8 cellular contexts compared by ENCODE assay signal in genomic region chr11:76444384-76445121, GRCh38. TPM values are rescaled to one million over a fixed set of nuclear protein-coding genes. Genes with fewer than 3 reads are reported as not detected.
DNase-seq lines count a peak whose midpoint lies in the region; TF ChIP-seq lines count a peak whose summit lies in the region.

Gene EMSY, plus strand, starts transcription at chr11:76445018. Its CDS starts 1,921 bp downstream, at chr11:76446939.

- H3K36me3 ChIP-seq in ES-I3 (ENCODE audit: insufficient read depth, low read length) (no peaks in the 10 kb centered on the region), HAP-1 (replicated peaks) (peaks cover 26% of the 10 kb centered on the region), MM.1S (replicated peaks; ENCODE audit: insufficient read depth, low read length) (peaks cover 4% of the 10 kb centered on the region; the same call in 1 of the 2 replicates)

- H3K4me1 ChIP-seq in ES-I3 (ENCODE audit: insufficient read depth, low read length) (peaks cover 24% of the 10 kb centered on the region), HAP-1 (peaks cover 30% of the 10 kb centered on the region), MM.1S (ENCODE audit: low read length) (peaks cover 6% of the 10 kb centered on the region; the same call in 1 of the 2 replicates)

- H3K9ac ChIP-seq in ES-I3 (ENCODE audit: low read depth, low read length) (peak within 1 kb of the TSS; percentile 94), MM.1S (ENCODE audit: low read length) (peak within 1 kb of the TSS; percentile 97)

- DNase-seq in HAP-1 (ENCODE audit: low spot score in 2 of 2) (peak; percentile 97 to 99), MM.1S (peak; percentile 96), SIG-M5 (lab: John Stamatoyannopoulos, UW) (peak; percentile 94), activated gamma-delta T cell (lab: John Stamatoyannopoulos, UW) (peak; percentile 82), fibroblast of the aortic adventitia (ENCODE audit: low read depth) (peak; percentile 100)

- H3K4me3 ChIP-seq in HAP-1 = peak within 1 kb of the TSS; percentile 90
- H3K4me3 ChIP-seq in MM.1S (ENCODE audit: low read length) = peak within 1 kb of the TSS; percentile 96
- H3K4me3 ChIP-seq in fibroblast of the aortic adventitia (ENCODE audit: low read depth, low read length) = peak within 1 kb of the TSS; percentile 97

- H3K27me3 ChIP-seq in HAP-1 (ENCODE audit: low read depth) = no peaks in the 10 kb centered on the region
- H3K27me3 ChIP-seq in MM.1S (replicated peaks; ENCODE audit: insufficient read depth, low read length) = no peaks in the 10 kb centered on the region

- peaks cover 32% of the 10 kb centered on the region for H3K4me1 Mint-ChIP-seq in nephron
- H3K4me1 Mint-ChIP-seq in stimulated activated naive CD8-positive, alpha-beta T cell treated with anti-CD3 and anti-CD28 coated beads, Interleukin-15, Interleukin-2, amounts not matched to agents 100 ng/mL and 50 ng/mL, for 24 hours (ENCODE audit: low read depth) = peaks cover 36% of the 10 kb centered on the region

- peak within 1 kb of the TSS; percentile 60 for H3K4me2 ChIP-seq in MM.1S (ENCODE audit: low read depth, low read length)

- H3K9me3 ChIP-seq in ES-I3 (ENCODE audit: control insufficient read depth, insufficient read depth, low read length) (no peaks in the 10 kb centered on the region), HAP-1 (no peaks in the 10 kb centered on the region), MM.1S (replicated peaks; ENCODE audit: insufficient read depth, low read length) (no peaks in the 10 kb centered on the region)

- no peaks in the 10 kb centered on the region for H3K9me3 Mint-ChIP-seq in nephron
- no peaks in the 10 kb centered on the region for H3K9me3 Mint-ChIP-seq in stimulated activated naive CD8-positive, alpha-beta T cell treated with anti-CD3 and anti-CD28 coated beads, Interleukin-15, Interleukin-2, amounts not matched to agents 100 ng/mL and 50 ng/mL, for 24 hours

- no peaks in the 10 kb centered on the region for H4K20me1 ChIP-seq in MM.1S (ENCODE audit: insufficient read depth, low read length)

- peak within 1 kb of the TSS; percentile 86 for H2AFZ ChIP-seq in MM.1S (ENCODE audit: low read length)

- peak within 1 kb of the TSS; percentile 96 to 99 (median 99) for H3K27ac Mint-ChIP-seq in nephron
- H3K27ac Mint-ChIP-seq in stimulated activated naive CD8-positive, alpha-beta T cell treated with anti-CD3 and anti-CD28 coated beads, Interleukin-15, Interleukin-2, amounts not matched to agents 100 ng/mL and 50 ng/mL, for 24 hours = peak within 1 kb of the TSS; percentile 100

- in situ Hi-C loops in HAP-1 (cut with MboI; ENCODE audit: low sequenced_read_pairs) = no loop called here

- H3K27me3 Mint-ChIP-seq in nephron (ENCODE audit: low read depth) = no peaks in the 10 kb centered on the region
- H3K27me3 Mint-ChIP-seq in stimulated activated naive CD8-positive, alpha-beta T cell treated with anti-CD3 and anti-CD28 coated beads, Interleukin-15, Interleukin-2, amounts not matched to agents 100 ng/mL and 50 ng/mL, for 24 hours = no peaks in the 10 kb centered on the region

- peaks cover 5% of the 10 kb centered on the region; the same call in 1 of the 2 replicates for H3F3A ChIP-seq in MM.1S (ENCODE audit: insufficient read depth, low read length)

- peak within 1 kb of the TSS; percentile 79 for H3K27ac ChIP-seq in MM.1S (ENCODE audit: low read length)

- TF ChIP-seq CTCF in MM.1S (IDR thresholded peaks at IDR 0.05; ENCODE audit: low read length) (no peak), fibroblast of the aortic adventitia (IDR thresholded peaks at IDR 0.05; ENCODE audit: insufficient read depth, low read length) (no peak), nephron (IDR thresholded peaks at IDR 0.05; ENCODE audit: unreplicated experiment in 3 of 3) (no peak)

- peaks cover 63% of the 10 kb centered on the region for H3K79me2 ChIP-seq in MM.1S (ENCODE audit: low read length)

- H3K36me3 Mint-ChIP-seq in nephron (ENCODE audit: low read depth) = peaks cover 33% of the 10 kb centered on the region
- H3K36me3 Mint-ChIP-seq in stimulated activated naive CD8-positive, alpha-beta T cell treated with anti-CD3 and anti-CD28 coated beads, Interleukin-15, Interleukin-2, amounts not matched to agents 100 ng/mL and 50 ng/mL, for 24 hours (ENCODE audit: low read depth) = peaks cover 56% of the 10 kb centered on the region

- H3K9me2 ChIP-seq in MM.1S (replicated peaks; ENCODE audit: insufficient read depth, low read length) = no peaks in the 10 kb centered on the region

- peak within 1 kb of the TSS; percentile 92 to 96 (median 95) for H3K4me3 Mint-ChIP-seq in nephron
- peak within 1 kb of the TSS; percentile 96 for H3K4me3 Mint-ChIP-seq in stimulated activated naive CD8-positive, alpha-beta T cell treated with anti-CD3 and anti-CD28 coated beads, Interleukin-15, Interleukin-2, amounts not matched to agents 100 ng/mL and 50 ng/mL, for 24 hours

RNA-seq across cellular contexts. Expression of gene EMSY, which starts in this region (rescaled TPM):
- 5.9 and 30.8 TPM in 2 replicates for total RNA-seq in fibroblast of the aortic adventitia (ENCODE audit: low replicate concordance)

Comparison
In these comparisons a context has a peak if more than half of its experiments do, and no peak if none do; other contexts are left out.
1. Peak in every context shown above with its lines: DNase-seq, H3K4me3 ChIP-seq and H3K27ac ChIP-seq.